8 cellular contexts compared by ENCODE assay signal in the genomic region with DNA sequence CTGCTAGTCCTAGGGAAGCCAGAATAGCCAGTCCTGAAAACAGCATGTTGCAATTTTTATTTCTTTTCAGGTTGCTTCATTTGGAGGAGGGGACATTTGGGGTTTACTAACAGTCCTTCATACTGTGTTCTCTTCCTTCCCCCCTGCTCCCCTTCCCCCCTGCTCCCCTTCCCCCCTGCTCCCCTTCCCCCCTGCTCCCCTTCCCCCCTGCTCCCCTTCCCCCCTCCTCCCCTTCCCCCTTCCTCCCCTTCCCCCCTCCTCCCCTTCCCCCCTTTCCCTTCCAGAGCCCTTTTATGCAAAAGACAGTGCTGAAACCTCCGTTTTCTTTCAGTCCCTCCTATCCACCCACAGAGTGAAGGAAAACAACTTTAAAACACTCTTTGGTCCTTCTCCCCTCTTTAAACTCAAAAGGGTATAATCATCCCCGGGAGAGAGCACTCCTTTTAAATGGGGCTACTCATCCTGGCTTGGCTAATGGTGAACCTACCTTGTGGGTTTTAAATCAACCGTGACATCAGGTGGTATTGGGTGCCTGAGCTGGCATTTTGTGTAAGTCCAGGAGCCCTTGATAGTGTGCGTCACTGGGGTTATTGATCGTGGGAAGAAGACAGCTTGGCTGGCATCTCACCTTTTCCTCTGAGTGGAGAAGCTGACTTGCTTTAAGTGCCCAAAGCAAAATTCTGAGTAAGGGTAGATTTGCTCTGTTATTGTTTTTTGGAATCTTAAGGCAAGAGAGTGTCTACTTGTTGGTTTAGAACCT. TPM values are rescaled to one million over a fixed set of nuclear protein-coding genes. Genes with fewer than 3 reads are reported as not detected.
DNase-seq lines count a peak whose midpoint lies in the region; ATAC-seq and TF ChIP-seq lines count a peak whose summit lies in the region.

No MANE protein-coding gene starts in this region.

- peak overlapping the region in 1 of 2 donors; percentile 91 for H3K4me3 ChIP-seq in CD4-positive, alpha-beta memory T cell (ENCODE audit: low read length in 2 of 2)
- H3K4me3 ChIP-seq in retinal pigment epithelial cell (ENCODE audit: low read length) = peak overlapping the region; percentile 74

- H3K27me3 ChIP-seq in CD4-positive, alpha-beta memory T cell (ENCODE audit: insufficient read depth, low read length) = no peaks in the 10 kb centered on the region

- H3K9me3 Mint-ChIP-seq in CD4-positive, alpha-beta memory T cell = no peaks in the 10 kb centered on the region
- H3K9me3 Mint-ChIP-seq in activated CD8-positive, alpha-beta memory T cell treated with anti-CD3 and anti-CD28 coated beads, Interleukin-2, amount 10 ng/mL, durations not matched to agents 7 days and 5 days (ENCODE audit: low read depth) = no peaks in the 10 kb centered on the region

- H3K4me3 Mint-ChIP-seq in CD4-positive, alpha-beta memory T cell = peak overlapping the region; percentile 89 to 97 (median 95)
- H3K4me3 Mint-ChIP-seq in activated CD8-positive, alpha-beta memory T cell treated with anti-CD3 and anti-CD28 coated beads, Interleukin-2, amount 10 ng/mL, durations not matched to agents 7 days and 5 days = peak overlapping the region; percentile 85

- no peaks in the 10 kb centered on the region for H3K27me3 Mint-ChIP-seq in CD4-positive, alpha-beta memory T cell
- no peaks in the 10 kb centered on the region for H3K27me3 Mint-ChIP-seq in activated CD8-positive, alpha-beta memory T cell treated with anti-CD3 and anti-CD28 coated beads, Interleukin-2, amount 10 ng/mL, durations not matched to agents 7 days and 5 days

- H3K36me3 ChIP-seq in CD4-positive, alpha-beta memory T cell (ENCODE audit: insufficient read depth, low read length) = no peaks in the 10 kb centered on the region

- H3K27ac ChIP-seq in CD4-positive, alpha-beta memory T cell (ENCODE audit: low read depth, low read length) = peak overlapping the region; percentile 88

- no peak for ATAC-seq in activated CD8-positive, alpha-beta memory T cell treated with anti-CD3 and anti-CD28 coated beads, Interleukin-2, amount 10 ng/mL, durations not matched to agents 7 days and 5 days
- ATAC-seq in GM19455 (IDR thresholded peaks at IDR 0.05; ENCODE audit: unreplicated experiment) = no peak
- ATAC-seq in HG02938 (IDR thresholded peaks at IDR 0.05; ENCODE audit: unreplicated experiment) = no peak

- POLR2A ChIA-PET in CD4-positive, alpha-beta memory T cell (lab: Charles Lee; ENCODE audit: partially characterized antibody) = interaction anchor here (0.6 to 2.5 kb wide), 10 partner anchors 9 to 567 kb away, joined by 3 to 11 read pairs (median 4); partner anchors contain the start of genes CNOT8, GALNT10 and GEMIN5

- H3K4me1 Mint-ChIP-seq in CD4-positive, alpha-beta memory T cell = peaks cover 50 to 84% (median 65%) of the 10 kb centered on the region in 4 donors
- H3K4me1 Mint-ChIP-seq in activated CD8-positive, alpha-beta memory T cell treated with anti-CD3 and anti-CD28 coated beads, Interleukin-2, amount 10 ng/mL, durations not matched to agents 7 days and 5 days = peaks cover 65% of the 10 kb centered on the region

- intact Hi-C loops in CD4-positive, alpha-beta memory T cell (cut with micrococcal nuclease) = loop anchor here (5.0 kb wide), 2 partner anchors 106 to 566 kb away; partner anchors contain the start of gene GALNT10

- TF ChIP-seq CTCF in retinal pigment epithelial cell (conservative IDR thresholded peaks at IDR 0.05; ENCODE audit: low read depth, low read length) = no peak

- CTCF ChIA-PET in CD4-positive, alpha-beta memory T cell (lab: Charles Lee; ENCODE audit: partially characterized antibody) = interaction anchor here (0.8 kb wide), 1 partner anchor 24 kb away, joined by 4 read pairs; no protein-coding TSS in a partner anchor
- CTCF ChIA-PET in activated CD8-positive, alpha-beta memory T cell treated with anti-CD3 and anti-CD28 coated beads, Interleukin-2, amount 10 ng/mL, durations not matched to agents 7 days and 5 days (lab: Charles Lee) = interaction anchor here (1.0 to 1.3 kb wide), 2 partner anchors 11 to 33 kb away, joined by 3 to 4 read pairs; no protein-coding TSS in a partner anchor

- peaks cover 64% of the 10 kb centered on the region for H3K4me1 ChIP-seq in CD4-positive, alpha-beta memory T cell (ENCODE audit: insufficient read depth, low read length)

- H3K36me3 Mint-ChIP-seq in CD4-positive, alpha-beta memory T cell = peaks cover 0 to 14% of the 10 kb centered on the region in 2 donors
- H3K36me3 Mint-ChIP-seq in activated CD8-positive, alpha-beta memory T cell treated with anti-CD3 and anti-CD28 coated beads, Interleukin-2, amount 10 ng/mL, durations not matched to agents 7 days and 5 days = peaks cover 10% of the 10 kb centered on the region

- peak in 4 of 5 donors; percentile 28 to 83 (median 38) for DNase-seq in CD4-positive, alpha-beta memory T cell
- DNase-seq in NCI-H1105 (lab: John Stamatoyannopoulos, UW) (peak; percentile 12), fibroblast of peridontal ligament (ENCODE audit: extremely low read depth) (peak; percentile 31), retinal pigment epithelial cell (ENCODE audit: low read depth) (no peak), C1 segment of cervical spinal cord (lab: John Stamatoyannopoulos, UW) (no peak)
- DNase-seq in activated CD8-positive, alpha-beta memory T cell treated with anti-CD3 and anti-CD28 coated beads, Interleukin-2, amount 10 ng/mL, durations not matched to agents 7 days and 5 days = peak; percentile 50

- H3K9me3 ChIP-seq in CD4-positive, alpha-beta memory T cell (ENCODE audit: control insufficient read depth in 1 of 2, low read length in 2 of 2) = no peaks in the 10 kb centered on the region

- peak overlapping the region; percentile 90 to 97 (median 91) for H3K27ac Mint-ChIP-seq in CD4-positive, alpha-beta memory T cell
- H3K27ac Mint-ChIP-seq in activated CD8-positive, alpha-beta memory T cell treated with anti-CD3 and anti-CD28 coated beads, Interleukin-2, amount 10 ng/mL, durations not matched to agents 7 days and 5 days = peak overlapping the region; percentile 90

RNA-seq across cellular contexts. Expression of gene LARP1, which starts 2.6 kb away (rescaled TPM):
- 100 to 1,000 TPM; 152 to 159 TPM for total RNA-seq in CD4-positive, alpha-beta memory T cell
- 10 to 100 TPM in 1 of 2 donors, 1 to 10 TPM in 1; 6.0 to 28.8 TPM for polyA plus RNA-seq in CD4-positive, alpha-beta memory T cell
- total RNA-seq in activated CD8-positive, alpha-beta memory T cell treated with anti-CD3 and anti-CD28 coated beads, Interleukin-2, amount 10 ng/mL, durations not matched to agents 7 days and 5 days = 100 to 1,000 TPM; 212 to 238 TPM

Comparison
In these comparisons a context has a peak if more than half of its experiments do, and no peak if none do; other contexts are left out.
1. DNase-seq: peak in CD4-positive, alpha-beta memory T cell (4 of 5), NCI-H1105 (single experiment), activated CD8-positive, alpha-beta memory T cell treated with anti-CD3 and anti-CD28 coated beads, Interleukin-2, amount 10 ng/mL, durations not matched to agents 7 days and 5 days (single experiment) and fibroblast of peridontal ligament (single experiment); none in retinal pigment epithelial cell (single experiment) and C1 segment of cervical spinal cord (0 of 14).